16 cellular contexts compared by ENCODE assay signal in genomic region chr14:100399052-100399849, GRCh38. TPM values are rescaled to one million over a fixed set of nuclear protein-coding genes. Genes with fewer than 3 reads are reported as not detected.
A peak's percentile ranks its signal among the peaks of the same experiment; 100 is the strongest.
DNase-seq lines count a peak whose midpoint lies in the region; ATAC-seq and TF ChIP-seq lines count a peak whose summit lies in the region.
"Had no signal": no experiment of that assay in that cellular context is flagged by ENCODE, and none has a peak within 500 bp of the region (broad histone marks: within the 10 kb centered on the region; RNA-seq: fewer than 3 reads in every experiment).

No MANE protein-coding gene starts in this region.

- H3K4me3 Mint-ChIP-seq in neural progenitor cell (peak overlapping the region; percentile 44), Caco-2 (ENCODE audit: unreplicated experiment) (no peak overlapping the region)

- no peaks in the 10 kb centered on the region for H3K9me3 Mint-ChIP-seq in neural progenitor cell
- no peaks in the 10 kb centered on the region for H3K9me3 Mint-ChIP-seq in Caco-2 (ENCODE audit: unreplicated experiment)
- H3K9me3 Mint-ChIP-seq: naive B cell had no signal

- TF ChIP-seq CTCF in DND-41 (IDR thresholded peaks at IDR 0.05; ENCODE audit: borderline replicate concordance, extremely low read depth, low read length, poor library complexity, severe bottlenecking) (no peak), neural progenitor cell (IDR thresholded peaks at IDR 0.05) (no peak), Caco-2 (IDR thresholded peaks at IDR 0.05; ENCODE audit: insufficient read depth in 1 of 2, low read depth in 1 of 2, low read length in 1 of 2, severe bottlenecking in 1 of 2, unreplicated experiment in 1 of 2) (no peak), stomach (IDR thresholded peaks at IDR 0.05) (no peak)

- POLR2A ChIA-PET in Caco-2 (lab: Charles Lee), result no interaction called here

- H3K4me2 ChIP-seq in DND-41 (ENCODE audit: insufficient read depth, low read length), result no peak overlapping the region
- peak overlapping the region; percentile 35 for H3K4me2 ChIP-seq in neural progenitor cell

- H3K9me3 ChIP-seq in DND-41 (ENCODE audit: insufficient read depth, low read length, severe bottlenecking) (no peaks in the 10 kb centered on the region), neural progenitor cell (ENCODE audit: low read depth) (no peaks in the 10 kb centered on the region), Caco-2 (no peaks in the 10 kb centered on the region), stomach (no peaks in the 10 kb centered on the region)
- H3K9me3 ChIP-seq: left ventricle myocardium inferior had no signal

- no peak for TF ChIP-seq EP300 in stomach (IDR thresholded peaks at IDR 0.05)

- H3K4me1 ChIP-seq in DND-41 (ENCODE audit: insufficient read depth, low read length), result peaks cover 49% of the 10 kb centered on the region
- H3K4me1 ChIP-seq in neural progenitor cell, result peaks cover 44% of the 10 kb centered on the region
- H3K4me1 ChIP-seq in Caco-2, result peaks cover 12% of the 10 kb centered on the region
- H3K4me1 ChIP-seq in stomach, result peaks cover 0 to 35% (median 3%) of the 10 kb centered on the region in 4 donors

- H3K4me3 ChIP-seq in DND-41 (ENCODE audit: low read depth in 1 of 2, low read length in 2 of 2) (no peak overlapping the region), neural progenitor cell (no peak overlapping the region), Caco-2 (ENCODE audit: low read depth, low read length) (no peak overlapping the region), stomach (no peak overlapping the region)
- H3K4me3 ChIP-seq: left ventricle myocardium inferior had no signal

- H3K36me3 ChIP-seq in DND-41 (ENCODE audit: insufficient read depth, low read length) (peaks cover 3% of the 10 kb centered on the region; the same call in 1 of the 2 replicates), neural progenitor cell (no peaks in the 10 kb centered on the region), Caco-2 (ENCODE audit: control insufficient read depth, insufficient read depth, low read length) (no peaks in the 10 kb centered on the region), stomach (no peaks in the 10 kb centered on the region)
- H3K36me3 ChIP-seq: left ventricle myocardium inferior, WERI-Rb-1 had no signal

- H3K27ac ChIP-seq in DND-41 (ENCODE audit: low read length) (peak overlapping the region; percentile 25; the same call in 1 of the 2 replicates), neural progenitor cell (peak overlapping the region; percentile 30), stomach (no peak overlapping the region)
- H3K27ac ChIP-seq: left ventricle myocardium inferior, WERI-Rb-1 had no signal

- CTCF ChIA-PET in Caco-2 (lab: Charles Lee), result no interaction called here

- H2AFZ ChIP-seq in DND-41 (ENCODE audit: low read depth, low read length), result no peak overlapping the region
- no peak overlapping the region for H2AFZ ChIP-seq in neural progenitor cell (replicated peaks)

- H3K9ac ChIP-seq in DND-41 (ENCODE audit: low read depth, low read length), result no peak overlapping the region
- H3K9ac ChIP-seq in neural progenitor cell, result no peak overlapping the region

- peaks cover 38% of the 10 kb centered on the region for H3K79me2 ChIP-seq in DND-41 (ENCODE audit: insufficient read depth, low read length)
- H3K79me2 ChIP-seq in neural progenitor cell (ENCODE audit: low read depth), result no peaks in the 10 kb centered on the region

- no peak for TF ChIP-seq POLR2A in stomach (IDR thresholded peaks at IDR 0.05)

- peaks cover 3% of the 10 kb centered on the region for H3K27me3 Mint-ChIP-seq in neural progenitor cell (ENCODE audit: insufficient read depth, low read depth)
- no peaks in the 10 kb centered on the region for H3K27me3 Mint-ChIP-seq in Caco-2 (ENCODE audit: insufficient read depth, unreplicated experiment)
- H3K27me3 Mint-ChIP-seq: naive B cell had no signal

- H4K20me1 ChIP-seq in DND-41 (ENCODE audit: insufficient read depth, low read length) (no peaks in the 10 kb centered on the region), neural progenitor cell (ENCODE audit: low read depth) (no peaks in the 10 kb centered on the region)

- DNase-seq in DND-41, result no peak
- DNase-seq in NOMO-1 treated with dmso at 0.1 percent for 144 hours (lab: John Stamatoyannopoulos, UW; ENCODE audit: unreplicated experiment), result peak; percentile 16
- peak; percentile 57 for DNase-seq in cerebellum (ENCODE audit: low spot score)
- peak; percentile 41 for DNase-seq in neural progenitor cell (ENCODE audit: low spot score)
- no peak for DNase-seq in Caco-2
- DNase-seq in kidney tubule cell (ENCODE audit: low spot score), result no peak
- DNase-seq in stomach, result no peak
- DNase-seq: activated effector memory CD4-positive, alpha-beta T cell treated with Interleukin-2 at 50 U/mL for 16 hours; aorta; left ventricle myocardium inferior; naive B cell; NCI-H226; stimulated activated CD4-positive, alpha-beta T cell treated with anti-CD3 and anti-CD28 coated beads, Interleukin-2, amount 100 ng/mL, for 24 hours; SW 1271; WERI-Rb-1 had no signal

- ATAC-seq in DND-41 (ENCODE audit: insufficient read depth, low read depth), result no peak
- no peak for ATAC-seq in GM18907 (IDR thresholded peaks at IDR 0.05; ENCODE audit: unreplicated experiment)

- WGBS in stomach, 5 donors, result 76 to 85% (median 83%) methylated on average over 13 of the region's 13 CpGs

- no peaks in the 10 kb centered on the region for H3K36me3 Mint-ChIP-seq in neural progenitor cell
- H3K36me3 Mint-ChIP-seq in Caco-2 (ENCODE audit: insufficient read depth, unreplicated experiment), result no peaks in the 10 kb centered on the region

- H3F3A ChIP-seq in neural progenitor cell (ENCODE audit: low read depth), result peaks cover 14% of the 10 kb centered on the region

- peak overlapping the region; percentile 53 for H3K27ac Mint-ChIP-seq in neural progenitor cell
- H3K27ac Mint-ChIP-seq in Caco-2 (ENCODE audit: unreplicated experiment), result no peak overlapping the region

- intact Hi-C loops in Caco-2 (cut with micrococcal nuclease; ENCODE audit: unreplicated experiment) (no loop called here), stomach (cut with DNase I; ENCODE audit: low total_unique reads) (no loop called here)

- H3K4me1 Mint-ChIP-seq in neural progenitor cell, result peaks cover 73% of the 10 kb centered on the region
- peaks cover 11% of the 10 kb centered on the region for H3K4me1 Mint-ChIP-seq in Caco-2 (ENCODE audit: low read depth, unreplicated experiment)

- no TSS peak for BruUV-seq in Caco-2 (replicated peaks; lab: Mats Ljungman, UMichigan)

- H3K27me3 ChIP-seq in DND-41 (ENCODE audit: insufficient read depth, low read length, poor library complexity) (no peaks in the 10 kb centered on the region), neural progenitor cell (no peaks in the 10 kb centered on the region), Caco-2 (replicated peaks; ENCODE audit: control insufficient read depth, insufficient read depth, low read length) (no peaks in the 10 kb centered on the region), stomach (no peaks in the 10 kb centered on the region)

RNA-seq across cellular contexts. Expression of gene WDR25, which starts 23.0 kb away (rescaled TPM):
- total RNA-seq in cerebellum (7.3 TPM), neural progenitor cell (ENCODE audit: low replicate concordance) (4.9 and 13.6 TPM in 2 replicates), Caco-2 (2022) (4.7 and 4.8 TPM in 2 replicates), stomach (10 to 100 TPM in 1 of 5 donors, 1 to 10 TPM in 4; 1.3 to 10.5 (median 8.7) TPM)
- 10 to 100 TPM in 1 of 3 donors, 1 to 10 TPM in 2; 5.3 to 13.6 (median 8.3) TPM for polyA plus RNA-seq in stomach

Comparison
In these comparisons a context has a peak if more than half of its experiments do, and no peak if none do; other contexts are left out.
1. DNase-seq: peak in NOMO-1 treated with dmso at 0.1 percent for 144 hours (single experiment), cerebellum (single experiment) and neural progenitor cell (single experiment); none in DND-41 (single experiment), Caco-2 (0 of 2), kidney tubule cell (single experiment) and stomach (single experiment).
2. H3K27ac ChIP-seq: peak in DND-41 (single experiment) and neural progenitor cell (single experiment); none in stomach (0 of 5).